ENCODE assay signal across 12 cellular contexts in genomic region chr18:55244520-55244919, GRCh38.
DNase-seq lines count a peak whose midpoint lies in the region; ATAC-seq and TF ChIP-seq lines count a peak whose summit lies in the region.
"Had no signal": no experiment of that assay in that cellular context is flagged by ENCODE, and none has a peak within 500 bp of the region (broad histone marks: within the 10 kb centered on the region; RNA-seq: fewer than 3 reads in every experiment).

No MANE protein-coding gene starts in this region.

- POLR2A ChIA-PET in AG04450 (lab: Yijun Ruan, JAX) = no interaction called here

- H3K27ac ChIP-seq in AG04450 (ENCODE audit: low read depth, low read length) (no peak overlapping the region), adrenal gland (peak overlapping the region; percentile 31 to 75 (median 63)), left ventricle myocardium inferior (replicated peaks) (peak overlapping the region; percentile 88), skeletal muscle tissue (ENCODE audit: low read depth, low read length) (peak overlapping the region; percentile 60), brain microvascular endothelial cell (no peak overlapping the region)

- H3K9me3 ChIP-seq in AG04450 (ENCODE audit: control insufficient read depth, insufficient read depth, low read length) (no peaks in the 10 kb centered on the region), adrenal gland (replicated peaks in 1 of 3) (no peaks in the 10 kb centered on the region), left ventricle myocardium inferior (replicated peaks) (no peaks in the 10 kb centered on the region), skeletal muscle tissue (ENCODE audit: control insufficient read depth in 3 of 3, low read length in 3 of 3) (no peaks in the 10 kb centered on the region)
- H3K9me3 ChIP-seq: testis had no signal

- peak; percentile 10 for DNase-seq in AG04450 (ENCODE audit: low read depth, low spot score)
- no peak for DNase-seq in adrenal gland
- DNase-seq in left ventricle myocardium inferior = no peak
- no peak for DNase-seq in brain microvascular endothelial cell
- DNase-seq: ACHN; activated CD4-positive, CD25-positive, alpha-beta regulatory T cell; amygdala; testis had no signal

- H3K9ac ChIP-seq in skeletal muscle tissue (ENCODE audit: low read depth in 1 of 3, low read length in 3 of 3) = no peak overlapping the region

- H3K27me3 ChIP-seq in AG04450 (ENCODE audit: control insufficient read depth, insufficient read depth, low read length) (no peaks in the 10 kb centered on the region), adrenal gland (no peaks in the 10 kb centered on the region), left ventricle myocardium inferior (ENCODE audit: low read depth) (no peaks in the 10 kb centered on the region), skeletal muscle tissue (ENCODE audit: control insufficient read depth in 3 of 3, insufficient read depth in 3 of 3, low read length in 3 of 3) (no peaks in the 10 kb centered on the region), brain microvascular endothelial cell (replicated peaks) (no peaks in the 10 kb centered on the region)
- H3K27me3 ChIP-seq: testis had no signal

- no peak for TF ChIP-seq POLR2A in adrenal gland (IDR thresholded peaks at IDR 0.05)

- CTCF ChIA-PET in AG04450 (lab: Charles Lee) = interaction anchor here (0.6 to 2.3 kb wide), 4 partner anchors 9 to 99 kb away, joined by 3 to 19 read pairs (median 4); no protein-coding TSS in a partner anchor

- peaks cover 27 to 52% of the 10 kb centered on the region in 2 donors for H3K4me1 ChIP-seq in adrenal gland (replicated peaks in 1 of 2)
- peaks cover 92% of the 10 kb centered on the region for H3K4me1 ChIP-seq in left ventricle myocardium inferior
- peaks cover 5 to 19% (median 10%) of the 10 kb centered on the region in 3 donors for H3K4me1 ChIP-seq in skeletal muscle tissue (ENCODE audit: control insufficient read depth in 3 of 3, insufficient read depth in 3 of 3, low read length in 3 of 3)

- no peak overlapping the region for H3K4me3 ChIP-seq in AG04450 (ENCODE audit: low read depth, low read length)
- H3K4me3 ChIP-seq in adrenal gland = no peak overlapping the region
- peak overlapping the region; percentile 1 for H3K4me3 ChIP-seq in left ventricle myocardium inferior
- no peak overlapping the region for H3K4me3 ChIP-seq in skeletal muscle tissue (ENCODE audit: low read length in 3 of 3)
- no peak overlapping the region for H3K4me3 ChIP-seq in brain microvascular endothelial cell (ENCODE audit: low read depth, low read length)
- H3K4me3 ChIP-seq: testis had no signal

- in situ Hi-C loops in brain microvascular endothelial cell (cut with HindIII; ENCODE audit: low pct_ligation_motif_present, low sequenced_read_pairs) = no loop called here

- 47 to 54% (median 51%) methylated on average over 5 of the region's 5 CpGs for WGBS in adrenal gland, 4 donors

- H3K36me3 ChIP-seq in adrenal gland (replicated peaks in 1 of 2) (no peaks in the 10 kb centered on the region), left ventricle myocardium inferior (no peaks in the 10 kb centered on the region), skeletal muscle tissue (ENCODE audit: control insufficient read depth in 3 of 3, insufficient read depth in 3 of 3, low read length in 3 of 3) (peaks cover 0 to 9% (median 4%) of the 10 kb centered on the region in 3 donors), brain microvascular endothelial cell (replicated peaks) (no peaks in the 10 kb centered on the region)

- ATAC-seq in HG02571 (IDR thresholded peaks at IDR 0.05; ENCODE audit: unreplicated experiment) (no peak), GM18858 (IDR thresholded peaks at IDR 0.05; ENCODE audit: unreplicated experiment) (no peak), HG03378 (IDR thresholded peaks at IDR 0.05; ENCODE audit: unreplicated experiment) (no peak)

- TF ChIP-seq CTCF in AG04450 (IDR thresholded peaks at IDR 0.05; ENCODE audit: low read depth, low read length) (no peak), adrenal gland (IDR thresholded peaks at IDR 0.05) (no peak), left ventricle myocardium inferior (IDR thresholded peaks at IDR 0.05; ENCODE audit: borderline replicate concordance) (no peak), brain microvascular endothelial cell (IDR thresholded peaks at IDR 0.05; ENCODE audit: low read depth, low read length, missing control alignments) (no peak)

- intact Hi-C loops in adrenal gland (cut with DNase I) (no loop called here), left ventricle myocardium inferior (cut with micrococcal nuclease) (no loop called here)

Comparison
In these comparisons a context has a peak if more than half of its experiments do, and no peak if none do; other contexts are left out.
1. H3K27ac ChIP-seq: peak in adrenal gland (5 of 5), left ventricle myocardium inferior (single experiment) and skeletal muscle tissue (single experiment); none in AG04450 (single experiment) and brain microvascular endothelial cell (single experiment).